ENCODE assay signal across 10 cellular contexts in the genomic region with DNA sequence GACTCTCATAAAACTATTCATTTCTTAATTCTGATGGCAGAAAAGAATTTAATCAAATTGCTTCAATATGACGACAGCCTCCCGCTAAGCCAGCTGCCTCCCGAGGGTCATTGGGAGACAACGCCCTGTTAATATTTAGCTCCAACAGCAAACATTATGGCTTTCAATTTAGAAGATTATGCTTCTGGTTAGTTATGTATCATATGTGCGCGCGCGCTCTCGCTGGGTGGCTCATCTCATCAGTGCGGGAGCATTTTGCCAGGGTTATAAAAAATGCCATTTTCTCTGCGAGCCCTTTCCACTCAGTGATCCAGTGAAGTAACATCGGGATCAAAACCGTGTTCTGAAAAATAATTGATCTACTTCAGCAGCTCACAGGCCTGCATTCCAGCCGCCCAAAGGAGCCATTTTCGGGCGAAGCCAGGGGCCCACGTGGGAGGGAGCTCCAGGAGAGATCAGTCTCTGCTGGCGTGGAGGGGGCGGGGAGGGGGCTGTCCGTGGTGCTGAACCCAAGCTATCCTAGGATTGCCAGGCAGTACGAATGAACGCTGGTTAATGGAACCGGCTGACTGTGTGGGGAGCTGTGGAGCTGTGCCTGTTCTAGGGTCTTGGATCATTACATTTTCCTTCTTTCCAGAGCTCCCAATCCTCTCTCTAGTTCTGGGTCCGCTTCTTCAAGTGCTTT.
DNase-seq lines count a peak whose midpoint lies in the region; ATAC-seq and TF ChIP-seq lines count a peak whose summit lies in the region.
"Had no signal": no experiment of that assay in that cellular context is flagged by ENCODE, and none has a peak within 500 bp of the region (broad histone marks: within the 10 kb centered on the region; RNA-seq: fewer than 3 reads in every experiment).

No MANE protein-coding gene starts in this region.

- CTCF ChIA-PET in activated CD8-positive, alpha-beta T cell treated with anti-CD3 and anti-CD28 coated beads for 36 hours (lab: Charles Lee), result no interaction called here
- CTCF ChIA-PET in CD8-positive, alpha-beta memory T cell (lab: Charles Lee), result no interaction called here

- H3K27ac ChIP-seq in HUES6 (ENCODE audit: low read depth, low read length) (no peak overlapping the region), MM.1S (ENCODE audit: low read length) (no peak overlapping the region)
- H3K27ac ChIP-seq in CD8-positive, alpha-beta memory T cell (ENCODE audit: low read depth, low read length), result no peak overlapping the region

- intact Hi-C loops in activated CD8-positive, alpha-beta T cell treated with anti-CD3 and anti-CD28 coated beads for 36 hours (cut with micrococcal nuclease), result no loop called here

- no peak for TF ChIP-seq CTCF in activated CD8-positive, alpha-beta T cell treated with anti-CD3 and anti-CD28 coated beads for 36 hours (IDR thresholded peaks at IDR 0.05)
- TF ChIP-seq CTCF in MM.1S (IDR thresholded peaks at IDR 0.05; ENCODE audit: low read length), result no peak

- H3K4me1 Mint-ChIP-seq in activated CD8-positive, alpha-beta T cell treated with anti-CD3 and anti-CD28 coated beads for 36 hours (ENCODE audit: low read depth), result no peaks in the 10 kb centered on the region
- no peaks in the 10 kb centered on the region for H3K4me1 Mint-ChIP-seq in CD8-positive, alpha-beta memory T cell

- no peaks in the 10 kb centered on the region for H3K36me3 ChIP-seq in HUES6 (ENCODE audit: control insufficient read depth, insufficient read depth, low read length)
- no peaks in the 10 kb centered on the region for H3K36me3 ChIP-seq in MM.1S (replicated peaks; ENCODE audit: insufficient read depth, low read length)
- H3K36me3 ChIP-seq in CD8-positive, alpha-beta memory T cell (ENCODE audit: insufficient read depth, low read length), result no peaks in the 10 kb centered on the region

- no peaks in the 10 kb centered on the region for H3K79me2 ChIP-seq in MM.1S (ENCODE audit: low read length)

- no peaks in the 10 kb centered on the region for H3K9me2 ChIP-seq in MM.1S (replicated peaks; ENCODE audit: insufficient read depth, low read length)

- DNase-seq in Caki2 (ENCODE audit: low read depth) (peak; percentile 40), islet precursor cell (peak; percentile 91), MM.1S (no peak)
- DNase-seq in activated CD8-positive, alpha-beta T cell treated with anti-CD3 and anti-CD28 coated beads for 36 hours, result peak; percentile 38
- no peak for DNase-seq in CD8-positive, alpha-beta memory T cell
- DNase-seq: left cardiac atrium had no signal

- H3K9me3 ChIP-seq in HUES6 (ENCODE audit: control insufficient read depth, insufficient read depth, low read depth, low read length), result no peaks in the 10 kb centered on the region
- H3K9me3 ChIP-seq in MM.1S (replicated peaks; ENCODE audit: insufficient read depth, low read length), result no peaks in the 10 kb centered on the region
- no peaks in the 10 kb centered on the region for H3K9me3 ChIP-seq in CD8-positive, alpha-beta memory T cell (ENCODE audit: low read length)

- peaks cover 22% of the 10 kb centered on the region for H3K27me3 Mint-ChIP-seq in activated CD8-positive, alpha-beta T cell treated with anti-CD3 and anti-CD28 coated beads for 36 hours
- H3K27me3 Mint-ChIP-seq in CD8-positive, alpha-beta memory T cell, result peaks cover 34 to 69% of the 10 kb centered on the region in 2 donors

- no peak overlapping the region for H3K4me3 Mint-ChIP-seq in activated CD8-positive, alpha-beta T cell treated with anti-CD3 and anti-CD28 coated beads for 36 hours
- H3K4me3 Mint-ChIP-seq in CD8-positive, alpha-beta memory T cell, result no peak overlapping the region
- H3K4me3 Mint-ChIP-seq: activated T-cell treated with anti-CD3 and anti-CD28 coated beads, Interleukin-2, amount 50 U/mL, for 72 hours had no signal

- no peak overlapping the region for H3K4me2 ChIP-seq in MM.1S (ENCODE audit: low read depth, low read length)

- H3K27me3 ChIP-seq in HUES6 (ENCODE audit: control insufficient read depth, insufficient read depth, low read length) (peaks cover 3% of the 10 kb centered on the region; the same call in 1 of the 2 replicates), MM.1S (replicated peaks; ENCODE audit: insufficient read depth, low read length) (peaks cover 90% of the 10 kb centered on the region)
- H3K27me3 ChIP-seq in CD8-positive, alpha-beta memory T cell (ENCODE audit: insufficient read depth, low read length, poor library complexity, severe bottlenecking), result no peaks in the 10 kb centered on the region

- H3K27ac Mint-ChIP-seq in activated CD8-positive, alpha-beta T cell treated with anti-CD3 and anti-CD28 coated beads for 36 hours, result no peak overlapping the region
- H3K27ac Mint-ChIP-seq in CD8-positive, alpha-beta memory T cell, result peak overlapping the region in 1 of 8 donors; percentile 55
- H3K27ac Mint-ChIP-seq: activated T-cell treated with anti-CD3 and anti-CD28 coated beads, Interleukin-2, amount 50 U/mL, for 72 hours had no signal

- H3K9ac ChIP-seq in HUES6 (ENCODE audit: low read length) (no peak overlapping the region), MM.1S (ENCODE audit: low read length) (no peak overlapping the region)

- POLR2A ChIA-PET in activated CD8-positive, alpha-beta T cell treated with anti-CD3 and anti-CD28 coated beads for 36 hours (lab: Charles Lee), result no interaction called here
- POLR2A ChIA-PET in CD8-positive, alpha-beta memory T cell (lab: Charles Lee), result no interaction called here

- in situ Hi-C loops in Caki2 (cut with HindIII; ENCODE audit: low pct_unique_long_range_greater_than_20kb, low sequenced_read_pairs), result no loop called here

- H3K4me3 ChIP-seq in HUES6 (ENCODE audit: low read depth, low read length) (peak overlapping the region; percentile 42), MM.1S (ENCODE audit: low read length) (no peak overlapping the region)
- H3K4me3 ChIP-seq in CD8-positive, alpha-beta memory T cell (ENCODE audit: low read length), result no peak overlapping the region

- no peak overlapping the region for H2AFZ ChIP-seq in MM.1S (ENCODE audit: low read length)

- H3K36me3 Mint-ChIP-seq in activated CD8-positive, alpha-beta T cell treated with anti-CD3 and anti-CD28 coated beads for 36 hours (ENCODE audit: low read depth), result no peaks in the 10 kb centered on the region
- H3K36me3 Mint-ChIP-seq in CD8-positive, alpha-beta memory T cell, result no peaks in the 10 kb centered on the region

- no peaks in the 10 kb centered on the region for H4K20me1 ChIP-seq in MM.1S (ENCODE audit: insufficient read depth, low read length)

- peaks cover 35% of the 10 kb centered on the region for H3K4me1 ChIP-seq in HUES6 (ENCODE audit: control insufficient read depth, insufficient read depth, low read length)
- H3K4me1 ChIP-seq in MM.1S (ENCODE audit: low read length), result no peaks in the 10 kb centered on the region
- H3K4me1 ChIP-seq in CD8-positive, alpha-beta memory T cell (ENCODE audit: insufficient read depth, low read length), result no peaks in the 10 kb centered on the region

- no peaks in the 10 kb centered on the region for H3K9me3 Mint-ChIP-seq in activated CD8-positive, alpha-beta T cell treated with anti-CD3 and anti-CD28 coated beads for 36 hours
- peaks cover 0 to 3% (median 0%) of the 10 kb centered on the region in 5 donors for H3K9me3 Mint-ChIP-seq in CD8-positive, alpha-beta memory T cell

- H3F3A ChIP-seq in MM.1S (ENCODE audit: insufficient read depth, low read length), result no peaks in the 10 kb centered on the region

- no peak for ATAC-seq in activated CD8-positive, alpha-beta T cell treated with anti-CD3 and anti-CD28 coated beads for 36 hours
- ATAC-seq in HG03196 (IDR thresholded peaks at IDR 0.05; ENCODE audit: unreplicated experiment) (no peak), HG03354 (IDR thresholded peaks at IDR 0.05; ENCODE audit: poor library complexity, severe bottlenecking, unreplicated experiment) (no peak)
- ATAC-seq: activated T-cell treated with anti-CD3 and anti-CD28 coated beads, Interleukin-2, amount 50 U/mL, for 72 hours had no signal

Comparison
In these comparisons a context has a peak if more than half of its experiments do, and no peak if none do; other contexts are left out.
1. DNase-seq: peak in Caki2 (single experiment), activated CD8-positive, alpha-beta T cell treated with anti-CD3 and anti-CD28 coated beads for 36 hours (single experiment) and islet precursor cell (single experiment); none in MM.1S (single experiment) and CD8-positive, alpha-beta memory T cell (0 of 5).